In the genomic region with DNA sequence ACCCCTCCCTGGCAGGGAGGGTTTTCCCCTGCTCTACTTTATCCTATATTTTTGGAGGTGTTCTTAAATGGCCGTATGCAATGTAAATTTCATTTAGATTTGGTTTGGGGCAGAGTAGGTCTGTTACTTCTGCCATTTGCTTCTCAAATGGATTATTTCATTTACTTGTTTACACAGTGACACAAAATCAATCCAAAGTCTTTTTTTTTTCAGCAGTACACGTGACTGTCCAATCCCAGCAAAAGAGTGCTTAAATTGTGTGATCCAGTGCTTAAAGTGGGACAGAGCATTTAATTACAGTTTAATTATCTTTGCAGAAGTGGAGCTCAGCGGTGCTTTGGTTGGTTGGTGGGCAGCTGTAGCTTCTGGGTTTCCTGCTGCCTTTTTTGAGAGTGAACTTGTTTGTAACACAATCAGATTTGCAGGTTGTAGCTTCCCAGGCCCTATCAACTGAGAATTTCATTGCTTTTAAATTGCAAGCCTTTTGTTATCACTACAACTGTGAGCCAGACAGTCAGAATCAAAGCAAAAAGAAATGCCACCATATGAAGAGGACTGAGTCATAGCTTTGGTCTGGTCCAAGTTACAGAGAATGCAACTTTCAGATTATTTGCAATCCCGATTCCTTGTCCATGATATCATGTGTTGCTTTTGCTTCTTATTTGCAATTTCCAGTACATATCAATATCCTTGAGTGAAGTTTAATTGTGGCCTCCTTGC, we compare ENCODE assay signal across 29 cellular contexts.
"Had no signal": no experiment of that assay in that cellular context is flagged by ENCODE, and none has a peak within 500 bp of the region (broad histone marks: within the 10 kb centered on the region; RNA-seq: fewer than 3 reads in every experiment).

No MANE protein-coding gene starts in this region.

- H3K27me3 Mint-ChIP-seq: activated CD4-positive, alpha-beta memory T cell treated with anti-CD3 and anti-CD28 coated beads, Interleukin-2, amount 10 ng/mL, durations not matched to agents 7 days and 5 days; activated naive CD4-positive, alpha-beta T cell treated with anti-CD3 and anti-CD28 coated beads, Interleukin-2, amount 10 ng/mL, durations not matched to agents 7 days and 5 days; activated naive CD8-positive, alpha-beta T cell treated with anti-CD3 and anti-CD28 coated beads, Interleukin-2, amount 10 ng/mL, durations not matched to agents 7 days and 5 days; type B pancreatic cell had no signal

- H3K4me3 Mint-ChIP-seq: activated CD4-positive, alpha-beta memory T cell treated with anti-CD3 and anti-CD28 coated beads, Interleukin-2, amount 10 ng/mL, durations not matched to agents 7 days and 5 days; activated CD4-positive, alpha-beta T cell treated with anti-CD3 and anti-CD28 coated beads, Interleukin-2, amount 10 ng/mL, durations not matched to agents 7 days and 5 days; activated naive CD4-positive, alpha-beta T cell treated with anti-CD3 and anti-CD28 coated beads, Interleukin-2, amount 10 ng/mL, durations not matched to agents 7 days and 5 days; activated naive CD8-positive, alpha-beta T cell treated with anti-CD3 and anti-CD28 coated beads, Interleukin-2, amount 10 ng/mL, durations not matched to agents 7 days and 5 days; activated T-cell treated with anti-CD3 and anti-CD28 coated beads, Interleukin-2, amount 50 U/mL, for 24 hours; naive thymus-derived CD4-positive, alpha-beta T cell; stimulated activated effector memory CD8-positive, alpha-beta T cell treated with anti-CD3 and anti-CD28 coated beads, Interleukin-12 subunit alpha, Interleukin-12 subunit beta, amount 100 ng/mL, for 72 hours; stimulated activated naive CD8-positive, alpha-beta T cell treated with anti-CD3 and anti-CD28 coated beads, Interleukin-15, Interleukin-2, amounts not matched to agents 100 ng/mL and 50 ng/mL, for 24 hours; type B pancreatic cell; WTC11 had no signal

- H3K4me3 ChIP-seq: ascending aorta, gastroesophageal sphincter, hepatocyte, skin epidermis, uterus had no signal

- H3K36me3 ChIP-seq: ascending aorta, gastroesophageal sphincter, uterus had no signal

- H3K36me3 Mint-ChIP-seq: activated naive CD4-positive, alpha-beta T cell treated with anti-CD3 and anti-CD28 coated beads, Interleukin-2, amount 10 ng/mL, durations not matched to agents 7 days and 5 days; activated naive CD8-positive, alpha-beta T cell treated with anti-CD3 and anti-CD28 coated beads, Interleukin-2, amount 10 ng/mL, durations not matched to agents 7 days and 5 days; naive thymus-derived CD4-positive, alpha-beta T cell; stimulated activated effector memory CD8-positive, alpha-beta T cell treated with anti-CD3 and anti-CD28 coated beads, Interleukin-12 subunit alpha, Interleukin-12 subunit beta, amount 100 ng/mL, for 72 hours; type B pancreatic cell had no signal

- H3K4me2 ChIP-seq: hepatocyte had no signal

- H3K9me3 ChIP-seq: ascending aorta, gastroesophageal sphincter, uterus had no signal

- H3K4me1 Mint-ChIP-seq: activated CD4-positive, alpha-beta memory T cell treated with anti-CD3 and anti-CD28 coated beads, Interleukin-2, amount 10 ng/mL, durations not matched to agents 7 days and 5 days; activated CD4-positive, alpha-beta T cell treated with anti-CD3 and anti-CD28 coated beads, Interleukin-2, amount 10 ng/mL, durations not matched to agents 7 days and 5 days; activated naive CD4-positive, alpha-beta T cell treated with anti-CD3 and anti-CD28 coated beads, Interleukin-2, amount 10 ng/mL, durations not matched to agents 7 days and 5 days; activated naive CD8-positive, alpha-beta T cell treated with anti-CD3 and anti-CD28 coated beads, Interleukin-2, amount 10 ng/mL, durations not matched to agents 7 days and 5 days; naive thymus-derived CD4-positive, alpha-beta T cell; stimulated activated effector memory CD8-positive, alpha-beta T cell treated with anti-CD3 and anti-CD28 coated beads, Interleukin-12 subunit alpha, Interleukin-12 subunit beta, amount 100 ng/mL, for 72 hours; WTC11 had no signal

- H3K27me3 ChIP-seq: ascending aorta, hepatocyte, uterus had no signal

- H3K27ac Mint-ChIP-seq: activated CD4-positive, alpha-beta memory T cell treated with anti-CD3 and anti-CD28 coated beads, Interleukin-2, amount 10 ng/mL, durations not matched to agents 7 days and 5 days; activated CD4-positive, alpha-beta T cell treated with anti-CD3 and anti-CD28 coated beads, Interleukin-2, amount 10 ng/mL, durations not matched to agents 7 days and 5 days; activated naive CD4-positive, alpha-beta T cell treated with anti-CD3 and anti-CD28 coated beads, Interleukin-2, amount 10 ng/mL, durations not matched to agents 7 days and 5 days; activated naive CD8-positive, alpha-beta T cell treated with anti-CD3 and anti-CD28 coated beads, Interleukin-2, amount 10 ng/mL, durations not matched to agents 7 days and 5 days; activated T-cell treated with anti-CD3 and anti-CD28 coated beads, Interleukin-2, amount 50 U/mL, for 24 hours; naive thymus-derived CD4-positive, alpha-beta T cell; stimulated activated effector memory CD8-positive, alpha-beta T cell treated with anti-CD3 and anti-CD28 coated beads, Interleukin-12 subunit alpha, Interleukin-12 subunit beta, amount 100 ng/mL, for 72 hours; stimulated activated naive CD8-positive, alpha-beta T cell treated with anti-CD3 and anti-CD28 coated beads, Interleukin-15, Interleukin-2, amounts not matched to agents 100 ng/mL and 50 ng/mL, for 24 hours; WTC11 had no signal

- ATAC-seq: gastroesophageal sphincter; left ventricle myocardium superior; naive thymus-derived CD4-positive, alpha-beta T cell; sciatic nerve; stimulated activated effector memory CD8-positive, alpha-beta T cell treated with anti-CD3 and anti-CD28 coated beads, Interleukin-12 subunit alpha, Interleukin-12 subunit beta, amount 100 ng/mL, for 72 hours; WTC11 had no signal

- H2AFZ ChIP-seq: hepatocyte had no signal

- DNase-seq: activated CD4-positive, alpha-beta memory T cell treated with anti-CD3 and anti-CD28 coated beads, Interleukin-2, amount 10 ng/mL, durations not matched to agents 7 days and 5 days; activated CD4-positive, alpha-beta T cell treated with anti-CD3 and anti-CD28 coated beads for 1 hour; activated CD4-positive, alpha-beta T cell treated with anti-CD3 and anti-CD28 coated beads, Interleukin-2, amount 10 ng/mL, durations not matched to agents 7 days and 5 days; activated CD8-positive, alpha-beta memory T cell treated with anti-CD3 and anti-CD28 coated beads, Interleukin-2, amount 50 U/mL, for 48 hours; activated gamma-delta T cell; activated naive CD4-positive, alpha-beta T cell treated with anti-CD3 and anti-CD28 coated beads, Interleukin-2, amount 10 ng/mL, durations not matched to agents 7 days and 5 days; activated naive CD8-positive, alpha-beta T cell treated with anti-CD3 and anti-CD28 coated beads, Interleukin-2, amount 10 ng/mL, durations not matched to agents 7 days and 5 days; activated T-cell treated with anti-CD3 and anti-CD28 coated beads, Interleukin-2, amount 50 U/mL, for 24 hours; caudate nucleus; islet precursor cell; left ventricle myocardium superior; mammary epithelial cell; midbrain; naive thymus-derived CD4-positive, alpha-beta T cell; posterior cingulate gyrus; stimulated activated CD4-positive, alpha-beta T cell treated with anti-CD3 and anti-CD28 coated beads, Interleukin-12 subunit alpha, Interleukin-12 subunit beta, amount 100 ng/mL, for 4 hours; stimulated activated CD4-positive, alpha-beta T cell treated with anti-CD3 and anti-CD28 coated beads, Interleukin-4, amount 100 ng/mL, for 24 hours; substantia nigra; T-helper 2 cell; uterus had no signal

- H3K4me1 ChIP-seq: ascending aorta, gastroesophageal sphincter, uterus had no signal

- H3K27ac ChIP-seq: ascending aorta, gastroesophageal sphincter, hepatocyte, skin epidermis, uterus had no signal

- H3K9me3 Mint-ChIP-seq: activated CD4-positive, alpha-beta memory T cell treated with anti-CD3 and anti-CD28 coated beads, Interleukin-2, amount 10 ng/mL, durations not matched to agents 7 days and 5 days; activated CD4-positive, alpha-beta T cell treated with anti-CD3 and anti-CD28 coated beads, Interleukin-2, amount 10 ng/mL, durations not matched to agents 7 days and 5 days; activated naive CD4-positive, alpha-beta T cell treated with anti-CD3 and anti-CD28 coated beads, Interleukin-2, amount 10 ng/mL, durations not matched to agents 7 days and 5 days; activated naive CD8-positive, alpha-beta T cell treated with anti-CD3 and anti-CD28 coated beads, Interleukin-2, amount 10 ng/mL, durations not matched to agents 7 days and 5 days; activated T-cell treated with anti-CD3 and anti-CD28 coated beads, Interleukin-2, amount 50 U/mL, for 24 hours had no signal

- H3K79me2 ChIP-seq: hepatocyte had no signal
